Comparison of ENCODE assay signal across 13 cellular contexts in the genomic region with DNA sequence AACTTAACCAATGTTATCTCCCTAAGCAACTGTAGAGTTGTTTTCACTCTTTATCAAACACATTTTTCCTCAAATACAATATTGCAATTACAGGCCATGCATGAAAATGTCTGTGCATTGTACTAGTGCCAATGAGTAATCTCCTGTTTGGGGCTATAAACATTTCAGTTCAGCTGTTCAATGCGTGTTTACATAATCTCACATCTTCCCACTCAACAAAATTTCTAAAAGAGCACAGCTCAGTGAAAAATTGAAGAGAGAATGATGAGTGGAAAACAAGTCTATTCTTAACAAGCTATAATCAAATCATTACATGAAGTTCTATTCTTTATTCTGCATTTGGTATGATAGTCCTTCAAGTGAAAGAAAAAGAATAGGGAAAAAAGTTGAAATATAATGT.
"Had no signal": no experiment of that assay in that cellular context is flagged by ENCODE, and none has a peak within 500 bp of the region (broad histone marks: within the 10 kb centered on the region; RNA-seq: fewer than 3 reads in every experiment).

No MANE protein-coding gene starts in this region.

- H3K4me1 ChIP-seq: lower lobe of right lung, sigmoid colon, spleen, upper lobe of left lung had no signal

- DNase-seq: activated CD4-positive, alpha-beta T cell treated with anti-CD3 and anti-CD28 coated beads, Interleukin-2, amount 50 U/mL, for 4 hours; effector memory CD8-positive, alpha-beta T cell; foreskin melanocyte; glutamatergic neuron; hippocampal formation; lower lobe of right lung; nucleus accumbens; sigmoid colon; spleen; stimulated activated CD4-positive, alpha-beta T cell treated with anti-CD3 and anti-CD28 coated beads, Interleukin-4, amount 100 ng/mL, for 4 hours; upper lobe of left lung; WERI-Rb-1 had no signal

- H3K36me3 ChIP-seq: lower lobe of right lung, sigmoid colon, spleen, thoracic aorta, upper lobe of left lung, WERI-Rb-1 had no signal

- H3K27ac ChIP-seq: lower lobe of right lung, sigmoid colon, spleen, thoracic aorta, upper lobe of left lung, WERI-Rb-1 had no signal

- H3K27me3 ChIP-seq: sigmoid colon, spleen, upper lobe of left lung had no signal

- H3K9me3 ChIP-seq: lower lobe of right lung, thoracic aorta, upper lobe of left lung had no signal

- H3K4me3 ChIP-seq: lower lobe of right lung, sigmoid colon, spleen, thoracic aorta, upper lobe of left lung had no signal
